ENCODE assay signal across 8 cellular contexts in the genomic region with DNA sequence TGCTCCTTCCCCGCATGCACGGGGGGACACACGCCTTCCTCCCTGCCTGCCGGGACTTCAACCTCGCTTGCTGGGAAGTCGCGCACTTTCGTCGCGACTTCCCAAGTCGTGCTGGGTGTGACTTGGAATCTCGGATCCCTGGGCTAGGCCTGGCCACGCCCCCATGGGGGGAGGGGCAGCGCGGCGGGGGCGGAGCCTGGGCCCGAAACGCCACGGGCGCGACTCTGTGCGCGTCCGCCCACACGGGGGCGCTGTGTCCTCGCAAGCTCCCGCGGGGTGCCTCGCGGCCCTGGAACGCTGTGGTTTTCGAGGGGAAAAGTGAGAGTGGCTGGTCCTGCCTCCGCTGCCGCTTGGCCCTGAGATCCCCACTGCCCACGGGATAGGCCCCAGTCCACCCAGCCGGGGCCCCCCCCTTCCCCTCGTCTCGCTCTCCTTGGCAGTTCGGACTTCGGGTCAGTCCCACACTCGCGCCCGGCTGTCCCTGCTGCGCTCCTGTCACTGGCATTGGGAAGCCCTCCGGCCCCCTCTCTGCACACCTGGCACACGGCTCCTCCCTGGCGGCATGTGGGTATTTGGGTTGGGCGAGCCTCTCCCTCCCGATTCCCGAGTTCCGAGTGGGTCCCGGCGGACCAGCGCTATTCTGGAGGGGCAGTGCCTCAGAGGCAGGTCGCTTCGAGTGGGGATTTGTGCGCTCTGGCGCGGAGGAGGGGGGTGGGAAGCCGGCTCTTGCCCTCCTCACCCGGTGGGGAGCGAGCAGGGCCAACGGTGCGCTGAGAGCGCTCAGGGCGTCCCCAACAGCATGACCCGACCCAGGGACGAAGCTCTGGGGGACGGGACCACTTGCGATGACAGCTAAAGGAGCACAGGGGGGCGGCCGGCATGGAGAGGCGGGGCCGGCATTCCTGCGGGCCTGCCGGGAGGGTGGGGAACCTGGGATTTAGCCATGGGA. TPM values are rescaled to one million over a fixed set of nuclear protein-coding genes. Genes with fewer than 3 reads are reported as not detected.
DNase-seq lines count a peak whose midpoint lies in the region; ATAC-seq and TF ChIP-seq lines count a peak whose summit lies in the region.

No MANE protein-coding gene starts in this region.

- H3K9ac ChIP-seq in endocrine pancreas (ENCODE audit: control insufficient read depth, insufficient read depth, low read length), result peak overlapping the region; percentile 71

- no peak for ATAC-seq in HG03378 (IDR thresholded peaks at IDR 0.05; ENCODE audit: unreplicated experiment)

- H3K4me3 ChIP-seq in HEK293 (ENCODE audit: low read depth, low read length) (peak overlapping the region; percentile 12; the same call in 1 of the 2 replicates), endocrine pancreas (ENCODE audit: control insufficient read depth, insufficient read depth, low read length) (no peak overlapping the region)

- peak; percentile 51 for DNase-seq in DMS79 treated with DMSO at 0.1 percent for 48 hours (lab: John Stamatoyannopoulos, UW)
- peak; percentile 98 for DNase-seq in NCI-H2196 (lab: John Stamatoyannopoulos, UW; ENCODE audit: unreplicated experiment)
- DNase-seq in activated CD8-positive, alpha-beta memory T cell treated with anti-CD3 and anti-CD28 coated beads, Interleukin-2, amount 50 U/mL, for 24 hours (ENCODE audit: extremely low read depth), result peak; percentile 63
- peak; percentile 99 for DNase-seq in mesenteric fat pad (ENCODE audit: low spot score)
- peak; percentile 64 for DNase-seq in stimulated activated CD8-positive, alpha-beta memory T cell treated with anti-CD3 and anti-CD28 coated beads, Interleukin-12 subunit alpha, Interleukin-12 subunit beta, amount 100 ng/mL, for 24 hours (ENCODE audit: extremely low read depth)

- TF ChIP-seq CTCF in HEK293 (tag by site-specific recombination; IDR thresholded peaks at IDR 0.05), result peak; percentile 72

- no peaks in the 10 kb centered on the region for H3K27me3 ChIP-seq in endocrine pancreas (ENCODE audit: control insufficient read depth, insufficient read depth, low read length)

- H3K27ac ChIP-seq in HEK293 (ENCODE audit: extremely low read depth, low read depth, low read length), result no peak overlapping the region

- H3K4me1 ChIP-seq in HEK293 (ENCODE audit: control insufficient read depth, insufficient read depth, low read length) (no peaks in the 10 kb centered on the region), endocrine pancreas (ENCODE audit: control insufficient read depth, insufficient read depth, low read length) (no peaks in the 10 kb centered on the region)

- H3K9me3 ChIP-seq in HEK293 (ENCODE audit: control insufficient read depth, insufficient read depth, low read depth, low read length) (no peaks in the 10 kb centered on the region), endocrine pancreas (ENCODE audit: control insufficient read depth, low read length) (no peaks in the 10 kb centered on the region)

- H3K36me3 ChIP-seq in HEK293 (ENCODE audit: control insufficient read depth in 2 of 2, insufficient read depth in 1 of 2, low read length in 2 of 2), result peaks cover 0 to 73% of the 10 kb centered on the region in 2 experiments; a peak in 1 of 3 replicates
- no peaks in the 10 kb centered on the region for H3K36me3 ChIP-seq in endocrine pancreas (ENCODE audit: control insufficient read depth, insufficient read depth, low read length)

- CTCF ChIA-PET in HEK293 (lab: Yijun Ruan, JAX), result interaction anchor here (0.6 to 1.1 kb wide), 2 partner anchors 41 to 50 kb away, joined by 3 to 7 read pairs; no protein-coding TSS in a partner anchor

- POLR2A ChIA-PET in HEK293 (lab: Yijun Ruan, JAX), result no interaction called here

TF ChIP-seq in HEK293, 187 proteins besides CTCF, POLR2A, EP300 and RAD21 (continues in another document):
- TF ChIP-seq ZNF670 (tag by site-specific recombination; IDR thresholded peaks at IDR 0.05; ENCODE audit: low read depth) (no peak), ZNF558 (tag by site-specific recombination; IDR thresholded peaks at IDR 0.05) (no peak), KLF7 (tag by site-specific recombination; IDR thresholded peaks at IDR 0.05; ENCODE audit: borderline replicate concordance) (no peak), ZBTB11 (tag by site-specific recombination; conservative IDR thresholded peaks at IDR 0.05; ENCODE audit: low read depth) (no peak), SP3 (tag by site-specific recombination; IDR thresholded peaks at IDR 0.05) (peak; percentile 72), KLF10 (tag by site-specific recombination; IDR thresholded peaks at IDR 0.05) (no peak), ZNF660 (tag by site-specific recombination; IDR thresholded peaks at IDR 0.05) (0 out of 2 replicates have a peak, but pooled peaks have one; percentile 18), ZNF549 (tag by site-specific recombination; IDR thresholded peaks at IDR 0.05) (no peak), ZNF292 (tag by site-specific recombination; IDR thresholded peaks at IDR 0.05; ENCODE audit: borderline replicate concordance, low read depth) (no peak), AEBP2 (tag by site-specific recombination; IDR thresholded peaks at IDR 0.05; ENCODE audit: borderline replicate concordance) (no peak), ZFP69B (tag by site-specific recombination; IDR thresholded peaks at IDR 0.05) (no peak), MYNN (tag by site-specific recombination; IDR thresholded peaks at IDR 0.05; ENCODE audit: borderline replicate concordance) (no peak), MZF1 (tag by site-specific recombination; IDR thresholded peaks at IDR 0.05; ENCODE audit: borderline replicate concordance) (no peak)
- TF ChIP-seq, protein P1, sequence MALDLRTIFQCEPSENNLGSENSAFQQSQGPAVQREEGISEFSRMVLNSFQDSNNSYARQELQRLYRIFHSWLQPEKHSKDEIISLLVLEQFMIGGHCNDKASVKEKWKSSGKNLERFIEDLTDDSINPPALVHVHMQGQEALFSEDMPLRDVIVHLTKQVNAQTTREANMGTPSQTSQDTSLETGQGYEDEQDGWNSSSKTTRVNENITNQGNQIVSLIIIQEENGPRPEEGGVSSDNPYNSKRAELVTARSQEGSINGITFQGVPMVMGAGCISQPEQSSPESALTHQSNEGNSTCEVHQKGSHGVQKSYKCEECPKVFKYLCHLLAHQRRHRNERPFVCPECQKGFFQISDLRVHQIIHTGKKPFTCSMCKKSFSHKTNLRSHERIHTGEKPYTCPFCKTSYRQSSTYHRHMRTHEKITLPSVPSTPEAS (tag by site-specific recombination; IDR thresholded peaks at IDR 0.05), result no peak

RNA-seq across cellular contexts. Expression of gene SEC61A1, which starts 23.6 kb away (rescaled TPM):
- 226 TPM for total RNA-seq in mesenteric fat pad

RNA-seq across cellular contexts. Expression of gene RUVBL1, which starts 47.8 kb away (rescaled TPM):
- total RNA-seq in mesenteric fat pad, result 28.7 TPM
